Comparison of ENCODE assay signal across 1 cellular context in the genomic region with DNA sequence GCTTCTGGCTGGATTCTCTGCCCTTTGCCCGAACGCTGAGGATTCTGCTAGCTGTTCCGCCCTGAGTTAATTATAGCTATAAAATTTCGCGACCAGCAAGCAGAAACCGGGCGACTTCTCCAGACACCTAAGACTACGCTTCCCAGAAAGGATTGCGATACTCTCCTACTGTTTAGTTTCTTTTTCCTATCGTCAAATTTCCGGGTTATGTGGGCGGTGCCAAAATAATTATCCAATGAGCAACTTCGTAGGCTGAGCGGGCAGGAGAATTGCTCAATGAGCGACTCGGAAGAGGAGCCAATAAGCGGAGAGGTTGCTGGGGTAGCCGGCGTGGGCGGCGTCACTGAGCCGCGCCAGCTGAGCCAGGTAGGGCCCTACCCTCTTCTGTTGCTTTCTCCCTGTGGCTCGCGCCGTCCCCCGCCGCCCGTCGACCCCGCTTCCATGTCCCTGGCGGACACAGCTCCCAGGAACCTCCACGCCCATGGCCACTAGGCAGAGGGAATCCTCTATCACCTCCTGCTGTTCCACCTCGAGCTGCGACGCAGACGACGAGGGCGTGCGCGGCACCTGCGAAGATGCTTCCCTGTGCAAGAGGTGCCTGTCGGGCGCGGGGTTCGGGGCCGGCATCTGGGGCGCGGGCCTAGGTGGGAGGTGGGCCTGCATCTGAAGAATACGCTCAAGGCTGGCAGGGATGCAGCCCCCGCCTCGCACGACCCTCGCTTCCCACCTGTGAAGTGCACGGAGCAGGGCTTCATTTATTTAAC.
TF ChIP-seq lines count a peak whose summit lies in the region.

TSS of gene LCMT1 (plus strand) at position 340 of the 764 bp plus-strand sequence. CDS start at position 482, 142 bp downstream.

TF ChIP-seq in HEK293, 187 proteins besides CTCF, POLR2A, EP300 and RAD21 (continued from another document):
- no peak for TF ChIP-seq PRDM4 (tag by site-specific recombination; IDR thresholded peaks at IDR 0.05)
- no peak for TF ChIP-seq ZNF37A (tag by site-specific recombination; IDR thresholded peaks at IDR 0.05)
- no peak for TF ChIP-seq SP7 (tag by site-specific recombination; IDR thresholded peaks at IDR 0.05)
- peak; percentile 34; the same call in 1 of the 2 replicates for TF ChIP-seq KLF1 (tag by site-specific recombination; IDR thresholded peaks at IDR 0.05)
- TF ChIP-seq SALL2 (tag by site-specific recombination; IDR thresholded peaks at IDR 0.05; ENCODE audit: borderline replicate concordance): no peak
- TF ChIP-seq, protein P1, sequence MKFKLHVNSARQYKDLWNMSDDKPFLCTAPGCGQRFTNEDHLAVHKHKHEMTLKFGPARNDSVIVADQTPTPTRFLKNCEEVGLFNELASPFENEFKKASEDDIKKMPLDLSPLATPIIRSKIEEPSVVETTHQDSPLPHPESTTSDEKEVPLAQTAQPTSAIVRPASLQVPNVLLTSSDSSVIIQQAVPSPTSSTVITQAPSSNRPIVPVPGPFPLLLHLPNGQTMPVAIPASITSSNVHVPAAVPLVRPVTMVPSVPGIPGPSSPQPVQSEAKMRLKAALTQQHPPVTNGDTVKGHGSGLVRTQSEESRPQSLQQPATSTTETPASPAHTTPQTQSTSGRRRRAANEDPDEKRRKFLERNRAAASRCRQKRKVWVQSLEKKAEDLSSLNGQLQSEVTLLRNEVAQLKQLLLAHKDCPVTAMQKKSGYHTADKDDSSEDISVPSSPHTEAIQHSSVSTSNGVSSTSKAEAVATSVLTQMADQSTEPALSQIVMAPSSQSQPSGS (tag by site-specific recombination; IDR thresholded peaks at IDR 0.05; ENCODE audit: low read depth): no peak
- no peak for TF ChIP-seq ZNF248 (tag by site-specific recombination; IDR thresholded peaks at IDR 0.05)
- no peak for TF ChIP-seq ZFP41 (tag by site-specific recombination; IDR thresholded peaks at IDR 0.05; ENCODE audit: borderline replicate concordance)
- TF ChIP-seq ZNF558 (tag by site-specific recombination; IDR thresholded peaks at IDR 0.05): no peak
- peak; percentile 90 for TF ChIP-seq ZNF335 (tag by site-specific recombination; conservative IDR thresholded peaks at IDR 0.05)
- TF ChIP-seq ZNF26 (tag by site-specific recombination; IDR thresholded peaks at IDR 0.05): no peak
- TF ChIP-seq ZNF169 (tag by site-specific recombination; IDR thresholded peaks at IDR 0.05): no peak
- TF ChIP-seq, protein P2, sequence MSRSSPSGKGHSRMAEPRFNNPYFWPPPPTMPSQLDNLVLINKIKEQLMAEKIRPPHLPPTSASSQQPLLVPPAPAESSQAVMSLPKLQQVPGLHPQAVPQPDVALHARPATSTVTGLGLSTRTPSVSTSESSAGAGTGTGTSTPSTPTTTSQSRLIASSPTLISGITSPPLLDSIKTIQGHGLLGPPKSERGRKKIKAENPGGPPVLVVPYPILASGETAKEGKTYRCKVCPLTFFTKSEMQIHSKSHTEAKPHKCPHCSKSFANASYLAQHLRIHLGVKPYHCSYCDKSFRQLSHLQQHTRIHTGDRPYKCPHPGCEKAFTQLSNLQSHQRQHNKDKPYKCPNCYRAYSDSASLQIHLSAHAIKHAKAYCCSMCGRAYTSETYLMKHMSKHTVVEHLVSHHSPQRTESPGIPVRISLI (tag by site-specific recombination; IDR thresholded peaks at IDR 0.05): no peak
- no peak for TF ChIP-seq ZNF555 (tag by site-specific recombination; conservative IDR thresholded peaks at IDR 0.05)
- no peak for TF ChIP-seq ZNF266 (tag by site-specific recombination; IDR thresholded peaks at IDR 0.05; ENCODE audit: low read depth)
- peak; percentile 70 for TF ChIP-seq ZEB2 (tag by site-specific recombination; IDR thresholded peaks at IDR 0.05)
TF ChIP-seq in HEK293: peak in this region for 24.
